ENCODE assay signal across 21 cellular contexts in the genomic region with DNA sequence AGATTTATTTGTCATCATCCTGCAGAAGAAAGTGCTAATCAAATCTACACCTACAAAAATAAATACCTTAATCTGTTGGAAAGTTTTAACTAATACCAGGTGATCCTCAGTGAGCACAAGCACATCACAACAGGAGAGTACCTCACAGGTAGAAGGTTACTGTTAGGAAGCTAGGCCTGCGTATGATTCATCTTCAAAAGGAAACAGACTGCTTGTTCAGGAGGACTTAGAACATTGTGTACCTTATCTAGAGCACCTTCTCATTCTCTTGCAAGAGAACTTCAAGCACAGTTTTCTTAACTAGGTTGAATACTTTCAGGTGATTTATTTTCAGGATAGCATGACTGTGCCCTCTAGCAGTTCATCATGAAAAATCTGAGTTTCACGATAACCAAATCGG. TPM values are rescaled to one million over a fixed set of nuclear protein-coding genes. Genes with fewer than 3 reads are reported as not detected.
"Had no signal": no experiment of that assay in that cellular context is flagged by ENCODE, and none has a peak within 500 bp of the region (broad histone marks: within the 10 kb centered on the region; RNA-seq: fewer than 3 reads in every experiment).

No MANE protein-coding gene starts in this region.

- H3K27me3 Mint-ChIP-seq: activated CD4-positive, alpha-beta T cell treated with anti-CD3 and anti-CD28 coated beads, Interleukin-2, amount 10 ng/mL, durations not matched to agents 7 days and 5 days; activated naive CD8-positive, alpha-beta T cell; effector memory CD8-positive, alpha-beta T cell had no signal

- H3K27ac ChIP-seq: brain microvascular endothelial cell, epithelial cell of prostate, gastrocnemius medialis, heart right ventricle, prostate gland, stomach, thoracic aorta had no signal

- H3K4me1 Mint-ChIP-seq: nephron progenitor cell had no signal

- ATAC-seq: activated T-cell treated with anti-CD3 and anti-CD28 coated beads, Interleukin-2, amount 50 U/mL, for 72 hours; effector memory CD8-positive, alpha-beta T cell; gastrocnemius medialis; heart right ventricle; sciatic nerve had no signal

- H3K27me3 ChIP-seq: brain microvascular endothelial cell, gastrocnemius medialis, heart right ventricle, stomach had no signal

- H3K9me3 ChIP-seq: gastrocnemius medialis, heart right ventricle, prostate gland, stomach, thoracic aorta had no signal

- H3K4me3 Mint-ChIP-seq: activated CD4-positive, alpha-beta T cell treated with anti-CD3 and anti-CD28 coated beads, Interleukin-2, amount 10 ng/mL, durations not matched to agents 7 days and 5 days; activated naive CD8-positive, alpha-beta T cell; activated T-cell treated with anti-CD3 and anti-CD28 coated beads, Interleukin-2, amount 50 U/mL, for 72 hours; effector memory CD8-positive, alpha-beta T cell; nephron progenitor cell had no signal

- DNase-seq: activated CD4-positive, alpha-beta T cell treated with anti-CD3 and anti-CD28 coated beads, Interleukin-2, amount 10 ng/mL, durations not matched to agents 7 days and 5 days; activated CD8-positive, alpha-beta memory T cell treated with anti-CD3 and anti-CD28 coated beads, Interleukin-2, amount 50 U/mL, for 48 hours; activated gamma-delta T cell treated with Interleukin-2 at 50 U/mL for 16 hours; activated T-cell treated with anti-CD3 and anti-CD28 coated beads, Interleukin-2, amount 50 U/mL, for 72 hours; brain microvascular endothelial cell; cerebellar nuclear complex; dermis blood vessel endothelial cell; effector memory CD8-positive, alpha-beta T cell; gastrocnemius medialis; heart right ventricle; mesenchymal stem cell; nephron progenitor cell; occipital lobe; stimulated activated CD4-positive, alpha-beta T cell treated with anti-CD3 and anti-CD28 coated beads, Interleukin-2, amount 100 ng/mL, for 24 hours; stomach; T-helper 9 cell had no signal

- H3K36me3 ChIP-seq: brain microvascular endothelial cell, gastrocnemius medialis, heart right ventricle, prostate gland, stomach, thoracic aorta had no signal

- H3K4me1 ChIP-seq: gastrocnemius medialis, heart right ventricle, prostate gland, stomach had no signal

- H3K36me3 Mint-ChIP-seq: activated naive CD8-positive, alpha-beta T cell had no signal

- H3K9me3 Mint-ChIP-seq: activated CD4-positive, alpha-beta T cell treated with anti-CD3 and anti-CD28 coated beads, Interleukin-2, amount 10 ng/mL, durations not matched to agents 7 days and 5 days; activated T-cell treated with anti-CD3 and anti-CD28 coated beads, Interleukin-2, amount 50 U/mL, for 72 hours; effector memory CD8-positive, alpha-beta T cell had no signal

- H3K4me3 ChIP-seq: gastrocnemius medialis, heart right ventricle, prostate gland, stomach, thoracic aorta had no signal

- H3K27ac Mint-ChIP-seq: activated T-cell treated with anti-CD3 and anti-CD28 coated beads, Interleukin-2, amount 50 U/mL, for 72 hours; effector memory CD8-positive, alpha-beta T cell had no signal

RNA-seq across cellular contexts. Expression of gene MND1, which starts 54.2 kb away (rescaled TPM):
- total RNA-seq: sciatic nerve had no signal
